Comparison of ENCODE assay signal across 1 cellular context in the genomic region with DNA sequence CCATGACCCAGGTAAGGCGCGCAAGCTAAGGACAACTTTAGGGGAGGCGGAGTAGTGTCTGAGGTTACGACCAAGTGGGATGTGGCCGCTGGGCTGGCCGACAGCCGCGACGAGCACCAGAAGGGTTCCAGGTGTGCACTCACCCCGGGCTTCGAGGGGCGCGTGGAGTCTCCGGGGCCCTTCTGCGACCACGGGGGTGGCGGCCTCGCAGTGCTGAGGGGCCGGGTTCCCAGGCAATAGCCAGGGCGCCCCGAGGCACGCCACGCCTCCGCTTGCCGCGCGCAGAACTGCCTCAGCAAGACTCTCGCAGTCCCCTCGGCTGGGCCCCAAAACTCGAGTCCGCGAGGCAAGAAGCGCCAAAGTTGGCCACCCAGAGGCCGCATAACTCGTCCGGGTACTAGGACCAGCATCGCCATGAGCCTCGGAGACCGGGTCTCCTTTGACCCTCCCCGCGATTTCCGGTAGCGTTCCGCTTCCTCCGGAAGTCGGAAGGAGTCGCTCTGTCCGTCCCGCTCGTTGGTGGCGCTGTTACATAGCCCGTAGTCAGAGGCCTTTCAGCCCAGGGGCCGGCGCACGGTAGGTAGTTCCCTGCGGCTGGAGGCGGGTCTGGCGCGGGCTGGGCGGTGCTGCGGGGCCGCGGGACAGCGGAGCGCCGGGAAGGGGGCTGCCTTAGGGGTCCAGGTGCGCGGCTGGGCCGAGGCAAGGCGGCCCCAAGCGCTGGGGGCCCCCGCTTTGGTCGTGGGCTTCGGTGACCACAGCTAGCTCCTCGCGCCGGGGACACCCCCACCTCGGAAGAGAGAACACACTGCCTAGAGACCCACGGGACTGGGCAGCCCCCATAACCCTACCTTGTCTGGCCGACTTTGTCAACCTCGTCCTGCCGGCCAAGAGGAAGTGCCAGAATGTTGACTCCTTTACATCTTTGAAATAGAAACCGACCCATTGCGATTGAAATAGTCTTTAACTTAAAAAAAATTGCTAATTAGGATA.
TF ChIP-seq lines count a peak whose summit lies in the region.

A gene with protein sequence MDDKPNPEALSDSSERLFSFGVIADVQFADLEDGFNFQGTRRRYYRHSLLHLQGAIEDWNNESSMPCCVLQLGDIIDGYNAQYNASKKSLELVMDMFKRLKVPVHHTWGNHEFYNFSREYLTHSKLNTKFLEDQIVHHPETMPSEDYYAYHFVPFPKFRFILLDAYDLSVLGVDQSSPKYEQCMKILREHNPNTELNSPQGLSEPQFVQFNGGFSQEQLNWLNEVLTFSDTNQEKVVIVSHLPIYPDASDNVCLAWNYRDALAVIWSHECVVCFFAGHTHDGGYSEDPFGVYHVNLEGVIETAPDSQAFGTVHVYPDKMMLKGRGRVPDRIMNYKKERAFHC (plus strand): TSS at position 503 of the 990 bp plus-strand sequence. CDS start 7,333 bp downstream, outside the sequence.
A gene (minus strand): TSS at position 442 of the 990 bp plus-strand sequence. CDS start 26 bp downstream, at position 416.

TF ChIP-seq in HepG2, 621 proteins besides CTCF, POLR2A, EP300 and RAD21 (continued from another document and continues in another):
- TF ChIP-seq, protein P1, sequence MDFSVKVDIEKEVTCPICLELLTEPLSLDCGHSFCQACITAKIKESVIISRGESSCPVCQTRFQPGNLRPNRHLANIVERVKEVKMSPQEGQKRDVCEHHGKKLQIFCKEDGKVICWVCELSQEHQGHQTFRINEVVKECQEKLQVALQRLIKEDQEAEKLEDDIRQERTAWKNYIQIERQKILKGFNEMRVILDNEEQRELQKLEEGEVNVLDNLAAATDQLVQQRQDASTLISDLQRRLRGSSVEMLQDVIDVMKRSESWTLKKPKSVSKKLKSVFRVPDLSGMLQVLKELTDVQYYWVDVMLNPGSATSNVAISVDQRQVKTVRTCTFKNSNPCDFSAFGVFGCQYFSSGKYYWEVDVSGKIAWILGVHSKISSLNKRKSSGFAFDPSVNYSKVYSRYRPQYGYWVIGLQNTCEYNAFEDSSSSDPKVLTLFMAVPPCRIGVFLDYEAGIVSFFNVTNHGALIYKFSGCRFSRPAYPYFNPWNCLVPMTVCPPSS (IDR thresholded peaks at IDR 0.05) = no peak
- TF ChIP-seq GLI4 (CRISPR knock-in tag; IDR thresholded peaks at IDR 0.05; ENCODE audit: borderline replicate concordance) = peak; percentile 59; the same call in 1 of the 2 replicates
- peak; percentile 84 for TF ChIP-seq SIN3A (IDR thresholded peaks at IDR 0.05; ENCODE audit: borderline replicate concordance, low read depth, low read length)
- no peak for TF ChIP-seq SRSF9 (IDR thresholded peaks at IDR 0.05; ENCODE audit: borderline replicate concordance, insufficient read depth, low read depth, low read length, poor library complexity, severe bottlenecking)
- TF ChIP-seq FOXK1 (CRISPR knock-in tag; IDR thresholded peaks at IDR 0.05; ENCODE audit: borderline replicate concordance, low read depth) = peak; percentile 75; the same call in 1 of the 2 replicates
- TF ChIP-seq NFE2L1 (CRISPR knock-in tag; IDR thresholded peaks at IDR 0.05; ENCODE audit: borderline replicate concordance) = no peak
- TF ChIP-seq ZNF598 (CRISPR knock-in tag; IDR thresholded peaks at IDR 0.05; ENCODE audit: borderline replicate concordance) = peak; percentile 52; the same call in 1 of the 2 replicates
- TF ChIP-seq ZSCAN30 (CRISPR knock-in tag; IDR thresholded peaks at IDR 0.05) = no peak
- TF ChIP-seq ZNF331 (CRISPR knock-in tag; IDR thresholded peaks at IDR 0.05) = peak; percentile 80; the same call in 1 of the 2 replicates
- TF ChIP-seq HOXD1 (CRISPR knock-in tag; IDR thresholded peaks at IDR 0.05) = peak; percentile 62; the same call in 1 of the 2 replicates
- TF ChIP-seq RCOR2 (CRISPR knock-in tag; IDR thresholded peaks at IDR 0.05) = no peak
- no peak for TF ChIP-seq CHCHD3 (CRISPR knock-in tag; IDR thresholded peaks at IDR 0.05)
- 0 out of 2 replicates have a peak, but pooled peaks have one; percentile 27 for TF ChIP-seq PCBP1 (IDR thresholded peaks at IDR 0.05; ENCODE audit: borderline replicate concordance, low read depth, low read length)
- no peak for TF ChIP-seq ZNF720 (CRISPR knock-in tag; IDR thresholded peaks at IDR 0.05)
- TF ChIP-seq ZNF256 (CRISPR knock-in tag; conservative IDR thresholded peaks at IDR 0.05) = peak; percentile 74; the same call in 1 of the 2 replicates
- TF ChIP-seq, protein P2, sequence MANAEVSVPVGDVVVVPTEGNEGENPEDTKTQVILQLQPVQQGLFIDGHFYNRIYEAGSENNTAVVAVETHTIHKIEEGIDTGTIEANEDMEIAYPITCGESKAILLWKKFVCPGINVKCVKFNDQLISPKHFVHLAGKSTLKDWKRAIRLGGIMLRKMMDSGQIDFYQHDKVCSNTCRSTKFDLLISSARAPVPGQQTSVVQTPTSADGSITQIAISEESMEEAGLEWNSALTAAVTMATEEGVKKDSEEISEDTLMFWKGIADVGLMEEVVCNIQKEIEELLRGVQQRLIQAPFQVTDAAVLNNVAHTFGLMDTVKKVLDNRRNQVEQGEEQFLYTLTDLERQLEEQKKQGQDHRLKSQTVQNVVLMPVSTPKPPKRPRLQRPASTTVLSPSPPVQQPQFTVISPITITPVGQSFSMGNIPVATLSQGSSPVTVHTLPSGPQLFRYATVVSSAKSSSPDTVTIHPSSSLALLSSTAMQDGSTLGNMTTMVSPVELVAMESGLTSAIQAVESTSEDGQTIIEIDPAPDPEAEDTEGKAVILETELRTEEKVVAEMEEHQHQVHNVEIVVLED (CRISPR knock-in tag; IDR thresholded peaks at IDR 0.05; ENCODE audit: borderline replicate concordance) = peak; percentile 70; the same call in 1 of the 2 replicates
- no peak for TF ChIP-seq THYN1 (CRISPR knock-in tag; IDR thresholded peaks at IDR 0.05; ENCODE audit: borderline replicate concordance, low read depth)
- no peak for TF ChIP-seq NFIC (IDR thresholded peaks at IDR 0.05; ENCODE audit: low read length)
- TF ChIP-seq, protein P3, sequence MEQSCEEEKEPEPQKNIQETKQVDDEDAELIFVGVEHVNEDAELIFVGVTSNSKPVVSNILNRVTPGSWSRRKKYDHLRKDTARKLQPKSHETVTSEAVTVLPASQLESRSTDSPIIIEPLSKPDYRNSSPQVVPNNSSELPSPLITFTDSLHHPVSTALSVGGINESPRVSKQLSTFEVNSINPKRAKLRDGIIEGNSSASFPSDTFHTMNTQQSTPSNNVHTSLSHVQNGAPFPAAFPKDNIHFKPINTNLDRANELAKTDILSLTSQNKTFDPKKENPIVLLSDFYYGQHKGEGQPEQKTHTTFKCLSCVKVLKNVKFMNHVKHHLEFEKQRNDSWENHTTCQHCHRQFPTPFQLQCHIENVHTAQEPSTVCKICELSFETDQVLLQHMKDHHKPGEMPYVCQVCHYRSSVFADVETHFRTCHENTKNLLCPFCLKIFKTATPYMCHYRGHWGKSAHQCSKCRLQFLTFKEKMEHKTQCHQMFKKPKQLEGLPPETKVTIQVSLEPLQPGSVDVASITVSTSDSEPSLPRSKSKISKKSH (CRISPR knock-in tag; IDR thresholded peaks at IDR 0.05; ENCODE audit: borderline replicate concordance) = peak; percentile 76; the same call in 1 of the 2 replicates
- TF ChIP-seq, protein P4, sequence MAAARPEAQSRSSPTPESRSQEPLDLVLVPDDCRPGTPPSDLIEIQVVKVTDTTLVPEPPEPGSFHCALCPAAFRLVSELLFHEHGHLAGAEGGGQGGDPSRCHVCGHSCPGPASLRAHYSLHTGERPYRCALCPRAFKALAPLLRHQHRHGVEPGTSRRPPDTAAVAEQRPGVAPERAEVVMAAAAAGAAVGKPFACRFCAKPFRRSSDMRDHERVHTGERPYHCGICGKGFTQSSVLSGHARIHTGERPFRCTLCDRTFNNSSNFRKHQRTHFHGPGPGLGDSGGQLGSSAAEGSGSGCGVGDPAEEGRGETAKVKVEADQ (CRISPR knock-in tag; IDR thresholded peaks at IDR 0.05; ENCODE audit: borderline replicate concordance) = peak; percentile 100
- TF ChIP-seq, protein P5, sequence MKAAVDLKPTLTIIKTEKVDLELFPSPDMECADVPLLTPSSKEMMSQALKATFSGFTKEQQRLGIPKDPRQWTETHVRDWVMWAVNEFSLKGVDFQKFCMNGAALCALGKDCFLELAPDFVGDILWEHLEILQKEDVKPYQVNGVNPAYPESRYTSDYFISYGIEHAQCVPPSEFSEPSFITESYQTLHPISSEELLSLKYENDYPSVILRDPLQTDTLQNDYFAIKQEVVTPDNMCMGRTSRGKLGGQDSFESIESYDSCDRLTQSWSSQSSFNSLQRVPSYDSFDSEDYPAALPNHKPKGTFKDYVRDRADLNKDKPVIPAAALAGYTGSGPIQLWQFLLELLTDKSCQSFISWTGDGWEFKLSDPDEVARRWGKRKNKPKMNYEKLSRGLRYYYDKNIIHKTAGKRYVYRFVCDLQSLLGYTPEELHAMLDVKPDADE (CRISPR knock-in tag; IDR thresholded peaks at IDR 0.05) = 0 out of 2 replicates have a peak, but pooled peaks have one; percentile 75
- TF ChIP-seq, protein P6, sequence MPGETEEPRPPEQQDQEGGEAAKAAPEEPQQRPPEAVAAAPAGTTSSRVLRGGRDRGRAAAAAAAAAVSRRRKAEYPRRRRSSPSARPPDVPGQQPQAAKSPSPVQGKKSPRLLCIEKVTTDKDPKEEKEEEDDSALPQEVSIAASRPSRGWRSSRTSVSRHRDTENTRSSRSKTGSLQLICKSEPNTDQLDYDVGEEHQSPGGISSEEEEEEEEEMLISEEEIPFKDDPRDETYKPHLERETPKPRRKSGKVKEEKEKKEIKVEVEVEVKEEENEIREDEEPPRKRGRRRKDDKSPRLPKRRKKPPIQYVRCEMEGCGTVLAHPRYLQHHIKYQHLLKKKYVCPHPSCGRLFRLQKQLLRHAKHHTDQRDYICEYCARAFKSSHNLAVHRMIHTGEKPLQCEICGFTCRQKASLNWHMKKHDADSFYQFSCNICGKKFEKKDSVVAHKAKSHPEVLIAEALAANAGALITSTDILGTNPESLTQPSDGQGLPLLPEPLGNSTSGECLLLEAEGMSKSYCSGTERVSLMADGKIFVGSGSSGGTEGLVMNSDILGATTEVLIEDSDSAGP (CRISPR knock-in tag; IDR thresholded peaks at IDR 0.05; ENCODE audit: borderline replicate concordance) = peak; percentile 89; the same call in 1 of the 2 replicates
- TF ChIP-seq, protein P7, sequence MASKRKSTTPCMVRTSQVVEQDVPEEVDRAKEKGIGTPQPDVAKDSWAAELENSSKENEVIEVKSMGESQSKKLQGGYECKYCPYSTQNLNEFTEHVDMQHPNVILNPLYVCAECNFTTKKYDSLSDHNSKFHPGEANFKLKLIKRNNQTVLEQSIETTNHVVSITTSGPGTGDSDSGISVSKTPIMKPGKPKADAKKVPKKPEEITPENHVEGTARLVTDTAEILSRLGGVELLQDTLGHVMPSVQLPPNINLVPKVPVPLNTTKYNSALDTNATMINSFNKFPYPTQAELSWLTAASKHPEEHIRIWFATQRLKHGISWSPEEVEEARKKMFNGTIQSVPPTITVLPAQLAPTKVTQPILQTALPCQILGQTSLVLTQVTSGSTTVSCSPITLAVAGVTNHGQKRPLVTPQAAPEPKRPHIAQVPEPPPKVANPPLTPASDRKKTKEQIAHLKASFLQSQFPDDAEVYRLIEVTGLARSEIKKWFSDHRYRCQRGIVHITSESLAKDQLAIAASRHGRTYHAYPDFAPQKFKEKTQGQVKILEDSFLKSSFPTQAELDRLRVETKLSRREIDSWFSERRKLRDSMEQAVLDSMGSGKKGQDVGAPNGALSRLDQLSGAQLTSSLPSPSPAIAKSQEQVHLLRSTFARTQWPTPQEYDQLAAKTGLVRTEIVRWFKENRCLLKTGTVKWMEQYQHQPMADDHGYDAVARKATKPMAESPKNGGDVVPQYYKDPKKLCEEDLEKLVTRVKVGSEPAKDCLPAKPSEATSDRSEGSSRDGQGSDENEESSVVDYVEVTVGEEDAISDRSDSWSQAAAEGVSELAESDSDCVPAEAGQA (IDR thresholded peaks at IDR 0.05; ENCODE audit: low read depth) = peak; percentile 75; the same call in 1 of the 2 replicates
- TF ChIP-seq, protein P7 (CRISPR knock-in tag; IDR thresholded peaks at IDR 0.05; ENCODE audit: borderline replicate concordance) = peak; percentile 90; the same call in 1 of the 2 replicates
- TF ChIP-seq CBX2 (IDR thresholded peaks at IDR 0.05; ENCODE audit: low read depth, low read length) = no peak
- TF ChIP-seq CBX2 (CRISPR knock-in tag; IDR thresholded peaks at IDR 0.05; ENCODE audit: low read depth) = no peak
- no peak; the same call in 1 of the 2 replicates for TF ChIP-seq RNF2 (conservative IDR thresholded peaks at IDR 0.05; ENCODE audit: low read depth)
- TF ChIP-seq HES4 (CRISPR knock-in tag; IDR thresholded peaks at IDR 0.05; ENCODE audit: borderline replicate concordance) = no peak; the same call in 1 of the 2 replicates
- TF ChIP-seq ZSCAN9 (CRISPR knock-in tag; IDR thresholded peaks at IDR 0.05; ENCODE audit: borderline replicate concordance) = no peak
- peak; percentile 71; the same call in 1 of the 2 replicates for TF ChIP-seq ZNF558 (CRISPR knock-in tag; IDR thresholded peaks at IDR 0.05; ENCODE audit: borderline replicate concordance)
- TF ChIP-seq SRSF1 (optimal IDR thresholded peaks at IDR 0.05; ENCODE audit: low read depth, low read length) = no peak
